In the genomic region with DNA sequence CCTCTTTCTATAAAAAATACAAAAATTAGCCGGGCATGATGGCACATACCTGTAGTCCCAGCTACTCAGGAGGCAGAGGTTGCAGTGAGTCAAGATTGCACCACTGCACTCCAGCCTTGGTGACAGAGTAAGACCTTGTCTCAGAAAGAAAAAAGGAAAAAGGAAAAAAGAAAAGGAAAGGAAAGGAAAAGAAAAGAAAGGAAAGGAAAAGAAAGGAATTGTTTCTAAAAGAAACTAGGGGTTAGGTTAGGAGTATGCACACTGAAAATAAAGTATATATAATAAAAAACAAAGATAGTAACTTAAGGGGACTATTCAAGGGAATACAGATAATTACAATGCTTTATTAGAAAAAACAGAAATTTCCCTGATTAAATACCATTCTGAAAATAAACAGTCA, we compare ENCODE assay signal across 14 cellular contexts. TPM values are rescaled to one million over a fixed set of nuclear protein-coding genes. Genes with fewer than 3 reads are reported as not detected.
DNase-seq lines count a peak whose midpoint lies in the region; ATAC-seq, FAIRE-seq and TF ChIP-seq lines count a peak whose summit lies in the region.
"Had no signal": no experiment of that assay in that cellular context is flagged by ENCODE, and none has a peak within 500 bp of the region (broad histone marks: within the 10 kb centered on the region; RNA-seq: fewer than 3 reads in every experiment).

No MANE protein-coding gene starts in this region.

- H3K36me3 Mint-ChIP-seq in astrocyte (ENCODE audit: low read depth, unreplicated experiment) (no peaks in the 10 kb centered on the region), glutamatergic neuron (ENCODE audit: unreplicated experiment) (no peaks in the 10 kb centered on the region)
- H3K36me3 Mint-ChIP-seq: CD8-positive, alpha-beta memory T cell; IgD-negative memory B cell had no signal

- no peak overlapping the region for H3K27ac Mint-ChIP-seq in astrocyte (ENCODE audit: unreplicated experiment)
- H3K27ac Mint-ChIP-seq in glutamatergic neuron (ENCODE audit: unreplicated experiment), result no peak overlapping the region
- H3K27ac Mint-ChIP-seq: CD8-positive, alpha-beta memory T cell; IgD-negative memory B cell had no signal

- no peak for TF ChIP-seq POLR2A in tibial nerve (IDR thresholded peaks at IDR 0.05)

- WGBS in tibial nerve, 2 donors, result 92 to 95% methylated on average over 1 of the region's 1 CpG

- no peaks in the 10 kb centered on the region for H3K27me3 Mint-ChIP-seq in astrocyte (ENCODE audit: low read depth, unreplicated experiment)
- H3K27me3 Mint-ChIP-seq in glutamatergic neuron (ENCODE audit: unreplicated experiment), result no peaks in the 10 kb centered on the region
- H3K27me3 Mint-ChIP-seq: IgD-negative memory B cell had no signal

- no peak overlapping the region for H2AFZ ChIP-seq in astrocyte (ENCODE audit: low read depth, low read length)
- H2AFZ ChIP-seq: GM23248 had no signal

- DNase-seq in HAP-1 (ENCODE audit: low spot score in 2 of 2) (no peak), astrocyte (ENCODE audit: low read depth) (no peak), glutamatergic neuron (no peak), left ventricle myocardium superior (no peak), tibial nerve (ENCODE audit: low spot score in 2 of 2) (no peak), H4 (ENCODE audit: low spot score) (no peak)
- DNase-seq in effector CD8-positive, alpha-beta T cell (lab: John Stamatoyannopoulos, UW), result no peak
- DNase-seq: AML-193; Caco-2; CD8-positive, alpha-beta memory T cell had no signal

- no peaks in the 10 kb centered on the region for H3K36me3 ChIP-seq in HAP-1 (replicated peaks)
- no peaks in the 10 kb centered on the region for H3K36me3 ChIP-seq in astrocyte (ENCODE audit: insufficient read depth, low read length)
- peaks cover 0 to 7% (median 0%) of the 10 kb centered on the region in 3 donors for H3K36me3 ChIP-seq in tibial nerve
- H3K36me3 ChIP-seq: BLaER1 had no signal

- FAIRE-seq in astrocyte (lab: Jason Lieb, UNC), result no peak

- H3K27me3 ChIP-seq in HAP-1 (ENCODE audit: low read depth), result no peaks in the 10 kb centered on the region
- H3K27me3 ChIP-seq in astrocyte (ENCODE audit: insufficient read depth, low read length), result no peaks in the 10 kb centered on the region
- H3K27me3 ChIP-seq in tibial nerve, result no peaks in the 10 kb centered on the region
- H3K27me3 ChIP-seq: BLaER1 had no signal

- H3K4me1 ChIP-seq in HAP-1 (peaks cover 11% of the 10 kb centered on the region), astrocyte (ENCODE audit: insufficient read depth, low read length) (no peaks in the 10 kb centered on the region), tibial nerve (no peaks in the 10 kb centered on the region)
- H3K4me1 ChIP-seq: BLaER1, Caco-2 had no signal

- no peaks in the 10 kb centered on the region for H3K79me2 ChIP-seq in astrocyte (ENCODE audit: insufficient read depth, low read length)

- peak overlapping the region; percentile 17 for H3K4me3 ChIP-seq in HAP-1
- H3K4me3 ChIP-seq in astrocyte (ENCODE audit: insufficient read depth, low read depth, low read length), result no peak overlapping the region
- H3K4me3 ChIP-seq in tibial nerve, result no peak overlapping the region
- H3K4me3 ChIP-seq: BLaER1, GM23248 had no signal

- H3K27ac ChIP-seq in astrocyte (ENCODE audit: low read depth, low read length), result no peak overlapping the region
- H3K27ac ChIP-seq in tibial nerve, result no peak overlapping the region
- H3K27ac ChIP-seq: BLaER1, GM23248, KMS-11 had no signal

- no peak overlapping the region for H3K4me2 ChIP-seq in astrocyte (ENCODE audit: low read length)
- H3K4me2 ChIP-seq: BLaER1, KMS-11 had no signal

- TF ChIP-seq EP300 in tibial nerve (IDR thresholded peaks at IDR 0.05), result no peak

- no peaks in the 10 kb centered on the region for H4K20me1 ChIP-seq in astrocyte (ENCODE audit: insufficient read depth, low read length)
- H4K20me1 ChIP-seq: BLaER1 had no signal

- TF ChIP-seq CTCF in astrocyte (IDR thresholded peaks at IDR 0.05; ENCODE audit: insufficient read depth, low read depth, low read length), result no peak
- no peak for TF ChIP-seq CTCF in glutamatergic neuron (IDR thresholded peaks at IDR 0.05; ENCODE audit: partially characterized antibody, unreplicated experiment)
- TF ChIP-seq CTCF in tibial nerve (IDR thresholded peaks at IDR 0.05), result no peak

- in situ Hi-C loops in HAP-1 (cut with MboI; ENCODE audit: low sequenced_read_pairs), result no loop called here

- no peaks in the 10 kb centered on the region for H3K9me3 ChIP-seq in HAP-1
- H3K9me3 ChIP-seq in astrocyte (ENCODE audit: insufficient read depth, low read depth, low read length), result no peaks in the 10 kb centered on the region
- H3K9me3 ChIP-seq in tibial nerve, result no peaks in the 10 kb centered on the region
- H3K9me3 ChIP-seq: BLaER1, Caco-2 had no signal

- no peak for ATAC-seq in left ventricle myocardium superior

- H3K4me1 Mint-ChIP-seq in astrocyte (ENCODE audit: low read depth, unreplicated experiment) (peaks cover 2% of the 10 kb centered on the region), glutamatergic neuron (ENCODE audit: low read depth, unreplicated experiment) (peaks cover 11% of the 10 kb centered on the region)
- H3K4me1 Mint-ChIP-seq: CD8-positive, alpha-beta memory T cell; IgD-negative memory B cell had no signal

- H3K9me3 Mint-ChIP-seq in astrocyte (ENCODE audit: unreplicated experiment) (no peaks in the 10 kb centered on the region), glutamatergic neuron (ENCODE audit: unreplicated experiment) (no peaks in the 10 kb centered on the region)
- H3K9me3 Mint-ChIP-seq: CD8-positive, alpha-beta memory T cell; IgD-negative memory B cell had no signal

- H3K4me3 Mint-ChIP-seq in astrocyte (ENCODE audit: unreplicated experiment), result peak overlapping the region; percentile 17
- peak overlapping the region; percentile 53 for H3K4me3 Mint-ChIP-seq in glutamatergic neuron (ENCODE audit: unreplicated experiment)
- H3K4me3 Mint-ChIP-seq: CD8-positive, alpha-beta memory T cell; IgD-negative memory B cell had no signal

- intact Hi-C loops in left ventricle myocardium superior (cut with micrococcal nuclease), result no loop called here

- no peak overlapping the region for H3K9ac ChIP-seq in astrocyte (ENCODE audit: low read length)
- H3K9ac ChIP-seq: BLaER1, GM23248, KMS-11 had no signal

RNA-seq across cellular contexts. Expression of gene TTC28, which starts 50.9 kb away (rescaled TPM):
- total RNA-seq in astrocyte (23.2 and 24.4 TPM in 2 replicates), glutamatergic neuron (ENCODE audit: unreplicated experiment) (55.6 TPM), left ventricle myocardium superior (17.0 TPM), tibial nerve (100 to 1,000 TPM in 3 of 4 donors, 10 to 100 TPM in 1; 83.9 to 177 (median 128) TPM)
- under 0.01 and 0.23 TPM in 2 replicates for total RNA-seq in H4 (2014; rRNA removed; shearing (Covaris generic))

Comparison
In these comparisons a context has a peak if more than half of its experiments do, and no peak if none do; other contexts are left out.
1. RNA of gene TTC28, which starts 50.9 kb away (total RNA-seq): 83.9 to 177 TPM in tibial nerve, 55.6 TPM in glutamatergic neuron (single experiment), 23.2 to 24.4 TPM in astrocyte and 17.0 TPM in left ventricle myocardium superior (single experiment); under 0.01 to 0.23 TPM in H4; every median in the first group is over 10 times any median in the second.